ENCODE assay signal across 1 cellular context in genomic region chr5:139925650-139926640, GRCh38.
TF ChIP-seq lines count a peak whose summit lies in the region.

No MANE protein-coding gene starts in this region.

TF ChIP-seq in SK-N-SH, 30 proteins besides CTCF, POLR2A, EP300 and RAD21 (continued from another document):
- TF ChIP-seq ZBTB33 (IDR thresholded peaks at IDR 0.05; ENCODE audit: borderline replicate concordance, low read depth) (no peak), SIN3A (IDR thresholded peaks at IDR 0.05; ENCODE audit: borderline replicate concordance, low read depth, low read length) (no peak), SMC3 (IDR thresholded peaks at IDR 0.05; ENCODE audit: low read depth, low read length) (no peak), FOSL2 (IDR thresholded peaks at IDR 0.05; ENCODE audit: borderline replicate concordance, low read depth) (no peak), IRF3 (IDR thresholded peaks at IDR 0.05; ENCODE audit: low read depth, low read length) (no peak)
